ENCODE assay signal across 18 cellular contexts in the genomic region with DNA sequence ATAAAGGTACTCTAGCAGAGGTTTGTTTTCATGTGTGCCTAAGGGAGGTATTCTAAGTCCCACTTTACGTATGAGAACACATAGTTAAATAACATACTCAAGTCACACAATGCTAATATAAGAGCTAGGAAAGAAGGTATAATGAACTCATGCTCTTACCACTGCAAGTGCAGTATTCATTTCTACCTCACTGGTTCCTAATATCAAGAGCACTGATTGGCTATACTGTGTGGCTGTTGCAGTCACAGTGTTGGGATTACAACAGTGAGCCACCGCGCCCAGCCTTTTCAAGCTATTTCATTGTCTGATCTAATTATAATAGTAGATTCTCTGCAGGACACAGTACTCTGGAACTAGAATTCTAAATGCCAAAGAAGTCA.
DNase-seq lines count a peak whose midpoint lies in the region; ATAC-seq, FAIRE-seq and TF ChIP-seq lines count a peak whose summit lies in the region.
"Had no signal": no experiment of that assay in that cellular context is flagged by ENCODE, and none has a peak within 500 bp of the region (broad histone marks: within the 10 kb centered on the region; RNA-seq: fewer than 3 reads in every experiment).

No MANE protein-coding gene starts in this region.

- DNase-seq in GM12891 (ENCODE audit: insufficient read length, low spot score) = no peak
- DNase-seq in NCI-H82 treated with DMSO at 0.1 percent for 48 hours (lab: John Stamatoyannopoulos, UW; ENCODE audit: unreplicated experiment) = peak; percentile 21
- no peak for DNase-seq in SKM-1 treated with dmso at 0.1 percent for 144 hours (lab: John Stamatoyannopoulos, UW; ENCODE audit: unreplicated experiment)
- DNase-seq in OCI-M1 (lab: John Stamatoyannopoulos, UW) = no peak
- no peak for DNase-seq in NCI-H1930 (lab: John Stamatoyannopoulos, UW)
- DNase-seq: AML-193; Calu3; CD8-positive, alpha-beta T cell; DMS79 treated with DMSO at 0.1 percent for 48 hours; GF-D8; H9 had no signal

- ATAC-seq in esophagus mucosa (peak; percentile 25), HG03571 (IDR thresholded peaks at IDR 0.05; ENCODE audit: unreplicated experiment) (no peak)
- ATAC-seq in stimulated activated memory B cell treated with anti-CD40 and anti-IgM and Interleukin-4, amounts not matched to agents 10 μg/mL and 1 μg/mL and 100 μg/mL, for 72 hours = no peak
- ATAC-seq: CD8-positive, alpha-beta T cell had no signal

- H3K4me1 Mint-ChIP-seq in stimulated activated memory B cell treated with anti-CD40 and anti-IgM and Interleukin-4, amounts not matched to agents 10 μg/mL and 1 μg/mL and 100 μg/mL, for 72 hours = peaks cover 24% of the 10 kb centered on the region
- H3K4me1 Mint-ChIP-seq: CD14-positive monocyte had no signal

- no peaks in the 10 kb centered on the region for H3K9me3 Mint-ChIP-seq in stimulated activated memory B cell treated with anti-CD40 and anti-IgM and Interleukin-4, amounts not matched to agents 10 μg/mL and 1 μg/mL and 100 μg/mL, for 72 hours
- H3K9me3 Mint-ChIP-seq: CD14-positive monocyte; CD8-positive, alpha-beta T cell; H9 had no signal

- TF ChIP-seq POLR2A in GM12891 (IDR thresholded peaks at IDR 0.05; ENCODE audit: low read depth, low read length) = no peak

- peak overlapping the region; percentile 81 for H3K27ac Mint-ChIP-seq in stimulated activated memory B cell treated with anti-CD40 and anti-IgM and Interleukin-4, amounts not matched to agents 10 μg/mL and 1 μg/mL and 100 μg/mL, for 72 hours
- H3K27ac Mint-ChIP-seq: CD8-positive, alpha-beta T cell had no signal

- peaks cover 57% of the 10 kb centered on the region for H3K36me3 Mint-ChIP-seq in stimulated activated memory B cell treated with anti-CD40 and anti-IgM and Interleukin-4, amounts not matched to agents 10 μg/mL and 1 μg/mL and 100 μg/mL, for 72 hours

- no peaks in the 10 kb centered on the region for H3K27me3 Mint-ChIP-seq in stimulated activated memory B cell treated with anti-CD40 and anti-IgM and Interleukin-4, amounts not matched to agents 10 μg/mL and 1 μg/mL and 100 μg/mL, for 72 hours

- peak; percentile 56 for FAIRE-seq in GM12891 (lab: Jason Lieb, UNC)
- FAIRE-seq: A204.1, GM19239, H1 had no signal

- no peak overlapping the region for H3K4me3 Mint-ChIP-seq in stimulated activated memory B cell treated with anti-CD40 and anti-IgM and Interleukin-4, amounts not matched to agents 10 μg/mL and 1 μg/mL and 100 μg/mL, for 72 hours
- H3K4me3 Mint-ChIP-seq: CD14-positive monocyte; CD8-positive, alpha-beta T cell; H9 had no signal

TF ChIP-seq in GM12891, 5 proteins besides CTCF, POLR2A, EP300 and RAD21:
- TF ChIP-seq TAF1 (IDR thresholded peaks at IDR 0.05; ENCODE audit: low read depth, low read length) (no peak), POU2F2 (IDR thresholded peaks at IDR 0.05; ENCODE audit: low read depth, low read length) (no peak), POLR2AphosphoS5 (IDR thresholded peaks at IDR 0.05; ENCODE audit: low read depth, low read length) (no peak), SPI1 (IDR thresholded peaks at IDR 0.05; ENCODE audit: low read depth, low read length) (no peak), PAX5 (IDR thresholded peaks at IDR 0.05; ENCODE audit: insufficient read depth, low read length, severe bottlenecking) (no peak)
TF ChIP-seq in GM12891: peak in this region for 0.
